ENCODE assay signal across 1 cellular context in genomic region chr1:54842206-54842915, GRCh38.
TF ChIP-seq lines count a peak whose summit lies in the region.

No MANE protein-coding gene starts in this region.

TF ChIP-seq in HepG2, 621 proteins besides CTCF, POLR2A, EP300 and RAD21:
- TF ChIP-seq AKNA (CRISPR knock-in tag; IDR thresholded peaks at IDR 0.05; ENCODE audit: borderline replicate concordance) (no peak), ZNF431 (CRISPR knock-in tag; IDR thresholded peaks at IDR 0.05; ENCODE audit: borderline replicate concordance, low read depth) (no peak), LRRFIP1 (CRISPR knock-in tag; conservative IDR thresholded peaks at IDR 0.05) (no peak), FOXK1 (CRISPR knock-in tag; IDR thresholded peaks at IDR 0.05; ENCODE audit: borderline replicate concordance, low read depth) (no peak), HOXA5 (CRISPR knock-in tag; IDR thresholded peaks at IDR 0.05) (no peak), ZNF253 (CRISPR knock-in tag; IDR thresholded peaks at IDR 0.05; ENCODE audit: borderline replicate concordance) (no peak), ZNF567 (CRISPR knock-in tag; IDR thresholded peaks at IDR 0.05; ENCODE audit: borderline replicate concordance) (no peak), SP4 (CRISPR knock-in tag; IDR thresholded peaks at IDR 0.05) (no peak), ZNF414 (CRISPR knock-in tag; IDR thresholded peaks at IDR 0.05) (no peak), JDP2 (CRISPR knock-in tag; IDR thresholded peaks at IDR 0.05; ENCODE audit: borderline replicate concordance) (no peak), ZFP37 (CRISPR knock-in tag; IDR thresholded peaks at IDR 0.05; ENCODE audit: borderline replicate concordance) (no peak), PHF5A (CRISPR knock-in tag; IDR thresholded peaks at IDR 0.05; ENCODE audit: low read depth, unreplicated experiment) (no peak), DBP (CRISPR knock-in tag; IDR thresholded peaks at IDR 0.05; ENCODE audit: not compliant biosample characterization) (no peak), IRF9 (CRISPR knock-in tag; IDR thresholded peaks at IDR 0.05; ENCODE audit: borderline replicate concordance) (no peak)
TF ChIP-seq in HepG2: peak in this region for 0.
